ENCODE assay signal across 9 cellular contexts in the genomic region with DNA sequence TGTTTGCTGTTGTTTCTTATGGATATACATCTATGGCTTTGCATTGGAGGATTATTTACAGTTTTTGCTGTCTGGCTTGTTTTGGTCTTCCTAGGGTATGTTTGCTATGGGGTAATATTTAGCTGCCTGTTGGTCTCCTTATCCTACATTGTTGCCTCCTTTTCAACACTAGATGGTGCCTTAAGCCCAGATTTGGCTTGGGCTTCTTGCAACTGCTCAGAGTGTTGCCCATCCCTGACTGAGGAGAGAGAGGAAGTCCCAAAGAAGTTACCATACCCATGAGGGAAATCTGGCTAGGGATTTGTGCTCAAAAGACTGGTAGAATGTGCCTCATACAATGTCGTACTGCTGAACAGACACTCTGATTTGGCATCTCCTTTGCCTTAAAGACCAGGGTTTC.
A peak's percentile ranks its signal among the peaks of the same experiment; 100 is the strongest.
DNase-seq lines count a peak whose midpoint lies in the region; ATAC-seq and TF ChIP-seq lines count a peak whose summit lies in the region.
"Had no signal": no experiment of that assay in that cellular context is flagged by ENCODE, and none has a peak within 500 bp of the region (broad histone marks: within the 10 kb centered on the region; RNA-seq: fewer than 3 reads in every experiment).

No MANE protein-coding gene starts in this region.

- TF ChIP-seq EP300 in upper lobe of left lung (IDR thresholded peaks at IDR 0.05): no peak

- intact Hi-C loops in Calu3 (cut with micrococcal nuclease; ENCODE audit: unreplicated experiment): loop anchor here (1.0 to 5.0 kb wide), 2 partner anchors 178 to 199 kb away; no protein-coding TSS in a partner anchor

- H3K4me1 ChIP-seq in upper lobe of left lung: no peaks in the 10 kb centered on the region

- H3K27me3 Mint-ChIP-seq in Calu3 (ENCODE audit: unreplicated experiment): peaks cover 16% of the 10 kb centered on the region

- TF ChIP-seq POLR2A in upper lobe of left lung (IDR thresholded peaks at IDR 0.05): no peak

- ATAC-seq in GM21447 (IDR thresholded peaks at IDR 0.05; ENCODE audit: unreplicated experiment): peak; percentile 67
- no peak for ATAC-seq in HG02571 (IDR thresholded peaks at IDR 0.05; ENCODE audit: unreplicated experiment)
- ATAC-seq in upper lobe of left lung (ENCODE audit: low FRiP score in 2 of 2): no peak
- ATAC-seq in GM21529 (IDR thresholded peaks at IDR 0.05; ENCODE audit: unreplicated experiment): no peak

- H3K36me3 ChIP-seq in upper lobe of left lung: no peaks in the 10 kb centered on the region

- no peaks in the 10 kb centered on the region for H3K4me1 Mint-ChIP-seq in Calu3 (ENCODE audit: low read depth, unreplicated experiment)
- H3K4me1 Mint-ChIP-seq: IgD-negative memory B cell had no signal

- CTCF ChIA-PET in Calu3 (lab: Charles Lee): interaction anchor here (0.8 to 1.3 kb wide), 4 partner anchors 9 to 383 kb away, joined by 3 to 5 read pairs (median 4); no protein-coding TSS in a partner anchor

- 16 to 78% methylated on average over 1 of the region's 1 CpG for WGBS in upper lobe of left lung, 2 donors

- DNase-seq in Calu3 (peak; percentile 50), NCI-H748 (lab: John Stamatoyannopoulos, UW; ENCODE audit: unreplicated experiment) (peak; percentile 74), epithelial cell of proximal tubule (ENCODE audit: low read depth) (peak; percentile 2), upper lobe of left lung (no peak), kidney glomerular epithelial cell (lab: John Stamatoyannopoulos, UW) (no peak)

- no peaks in the 10 kb centered on the region for H3K27me3 ChIP-seq in upper lobe of left lung

- H3K4me3 ChIP-seq in epithelial cell of proximal tubule (ENCODE audit: low read depth, low read length) (no peak overlapping the region), upper lobe of left lung (no peak overlapping the region)

- BruUV-seq in Calu3 (replicated peaks; lab: Mats Ljungman, UMichigan): no TSS peak

- no peak overlapping the region for H3K27ac ChIP-seq in upper lobe of left lung

- H3K36me3 Mint-ChIP-seq in Calu3 (ENCODE audit: insufficient read depth, unreplicated experiment): no peaks in the 10 kb centered on the region
- H3K36me3 Mint-ChIP-seq: IgD-negative memory B cell had no signal

- no peak overlapping the region for H3K27ac Mint-ChIP-seq in Calu3 (ENCODE audit: unreplicated experiment)
- H3K27ac Mint-ChIP-seq: IgD-negative memory B cell had no signal

- H3K9me3 Mint-ChIP-seq in Calu3 (ENCODE audit: low read depth, unreplicated experiment): no peaks in the 10 kb centered on the region

- no peak overlapping the region for H3K4me3 Mint-ChIP-seq in Calu3 (ENCODE audit: low read depth, unreplicated experiment)
- H3K4me3 Mint-ChIP-seq: IgD-negative memory B cell had no signal

- TF ChIP-seq CTCF in Calu3 (IDR thresholded peaks at IDR 0.05; ENCODE audit: unreplicated experiment) (peak; percentile 18), epithelial cell of proximal tubule (conservative IDR thresholded peaks at IDR 0.05; ENCODE audit: low read depth, low read length) (peak; percentile 64), upper lobe of left lung (IDR thresholded peaks at IDR 0.05) (peak in 2 of 6 experiments; percentile 18 to 29)

- H3K9me3 ChIP-seq in upper lobe of left lung: no peaks in the 10 kb centered on the region

Comparison
In these comparisons a context has a peak if more than half of its experiments do, and no peak if none do; other contexts are left out.
1. DNase-seq: peak in Calu3 (single experiment), NCI-H748 (single experiment) and epithelial cell of proximal tubule (single experiment); none in upper lobe of left lung (0 of 2) and kidney glomerular epithelial cell (single experiment).